Comparison of ENCODE assay signal across 24 cellular contexts in genomic region chr16:79167893-79168292, GRCh38.
DNase-seq lines count a peak whose midpoint lies in the region; ATAC-seq, FAIRE-seq and TF ChIP-seq lines count a peak whose summit lies in the region.
"Had no signal": no experiment of that assay in that cellular context is flagged by ENCODE, and none has a peak within 500 bp of the region (broad histone marks: within the 10 kb centered on the region; RNA-seq: fewer than 3 reads in every experiment).

No MANE protein-coding gene starts in this region.

- ATAC-seq in SK-N-SH treated with all-trans-retinoic acid at 6 μM for 48 hours (no peak), DND-41 (ENCODE audit: insufficient read depth, low read depth) (no peak), K562 (no peak), HG03159 (IDR thresholded peaks at IDR 0.05; ENCODE audit: unreplicated experiment) (no peak)
- ATAC-seq: CD8-positive, alpha-beta T cell; GM12878 had no signal

- H3K4me2 ChIP-seq in SK-N-SH, result no peak overlapping the region
- no peak overlapping the region for H3K4me2 ChIP-seq in DND-41 (ENCODE audit: insufficient read depth, low read length)
- no peak overlapping the region for H3K4me2 ChIP-seq in K562 (ENCODE audit: insufficient read depth, low read length)

- TF ChIP-seq EP300 in SK-N-SH (IDR thresholded peaks at IDR 0.05; ENCODE audit: borderline replicate concordance in 1 of 2, low read depth in 1 of 2, low read length in 1 of 2) (no peak), K562 (IDR thresholded peaks at IDR 0.05; ENCODE audit: low read length) (no peak)

- TF ChIP-seq CTCF in SK-N-SH (IDR thresholded peaks at IDR 0.05) (no peak), DND-41 (IDR thresholded peaks at IDR 0.05; ENCODE audit: borderline replicate concordance, extremely low read depth, low read length, poor library complexity, severe bottlenecking) (no peak), K562 (IDR thresholded peaks at IDR 0.05 in 2 of 3, conservative IDR thresholded peaks at IDR 0.05 in 1 of 3; ENCODE audit: insufficient read depth in 2 of 3, low read depth in 1 of 3, low read length in 3 of 3) (no peak)

- DNase-seq in SK-N-SH (no peak), DND-41 (no peak), K562 (ENCODE audit: extremely low read depth in 1 of 4, low spot score in 3 of 4) (no peak), cardiac septum (ENCODE audit: low spot score) (no peak), cerebellar cortex (ENCODE audit: low spot score) (no peak)
- DNase-seq: AML-193; BE2C; Caco-2; CD4-positive, CD25-positive, alpha-beta regulatory T cell; CD8-positive, alpha-beta T cell; DMS153; EL; GDM1; GOT3; H7; HCEC 1CT had no signal

- FAIRE-seq in K562 (lab: Jason Lieb, UNC), result no peak
- FAIRE-seq: A204.1, GM12878, GM18507 had no signal

- H3K27me3 ChIP-seq in SK-N-SH (ENCODE audit: insufficient read depth), result no peaks in the 10 kb centered on the region
- H3K27me3 ChIP-seq in DND-41 (ENCODE audit: insufficient read depth, low read length, poor library complexity), result no peaks in the 10 kb centered on the region
- H3K27me3 ChIP-seq in K562 (ENCODE audit: control insufficient read depth in 2 of 2, insufficient read depth in 2 of 2, low read length in 2 of 2), result peaks cover 5 to 13% of the 10 kb centered on the region in 2 experiments; a peak in 3 of 5 replicates
- H3K27me3 ChIP-seq in iPS-20b (ENCODE audit: insufficient read depth, low read length), result no peaks in the 10 kb centered on the region
- H3K27me3 ChIP-seq: BE2C had no signal

- no peaks in the 10 kb centered on the region for H3F3A ChIP-seq in SK-N-SH (replicated peaks; ENCODE audit: insufficient read depth)

- intact Hi-C loops in K562 (cut with micrococcal nuclease), result no loop called here
- intact Hi-C loops in cardiac septum (cut with DNase I), result no loop called here

- H3K9me3 ChIP-seq in SK-N-SH (0 out of 2 replicates have a peak, but pooled peaks cover 5% of the 10 kb centered on the region), DND-41 (ENCODE audit: insufficient read depth, low read length, severe bottlenecking) (peaks cover 3% of the 10 kb centered on the region), K562 (replicated peaks; ENCODE audit: control insufficient read depth, insufficient read depth, low read depth, low read length) (no peaks in the 10 kb centered on the region), iPS-20b (ENCODE audit: insufficient read depth, low read depth, low read length) (peaks cover 9% of the 10 kb centered on the region)

- H3K27ac ChIP-seq in SK-N-SH (ENCODE audit: low read depth in 2 of 2, low read length in 1 of 2) (no peak overlapping the region), DND-41 (ENCODE audit: low read length) (peak overlapping the region; percentile 88), K562 (ENCODE audit: extremely low read depth, low read depth, low read length) (no peak overlapping the region), iPS-20b (ENCODE audit: low read length) (no peak overlapping the region)
- H3K27ac ChIP-seq: 22Rv1, C4-2B had no signal

- in situ Hi-C loops in K562 (cut with MboI), result no loop called here

- H3K4me3 ChIP-seq in SK-N-SH (ENCODE audit: low read depth in 2 of 2, low read length in 1 of 2), result no peak overlapping the region
- no peak overlapping the region for H3K4me3 ChIP-seq in DND-41 (ENCODE audit: low read depth in 1 of 2, low read length in 2 of 2)
- no peak overlapping the region for H3K4me3 ChIP-seq in K562
- H3K4me3 ChIP-seq in iPS-20b (ENCODE audit: low read length), result peak overlapping the region; percentile 29; the same call in 1 of the 2 replicates
- H3K4me3 ChIP-seq: GM12878 had no signal

- H4K20me1 ChIP-seq in SK-N-SH (ENCODE audit: insufficient read depth), result no peaks in the 10 kb centered on the region
- H4K20me1 ChIP-seq in DND-41 (ENCODE audit: insufficient read depth, low read length), result no peaks in the 10 kb centered on the region
- H4K20me1 ChIP-seq in K562 (replicated peaks; ENCODE audit: control insufficient read depth, insufficient read depth, low read length), result no peaks in the 10 kb centered on the region

- H2AFZ ChIP-seq in SK-N-SH (ENCODE audit: low read depth), result no peak overlapping the region
- H2AFZ ChIP-seq in DND-41 (ENCODE audit: low read depth, low read length), result no peak overlapping the region
- no peak overlapping the region for H2AFZ ChIP-seq in K562 (ENCODE audit: low read depth, low read length)

- POLR2A ChIA-PET in SK-N-SH (lab: Yijun Ruan, JAX), result no interaction called here
- POLR2A ChIA-PET in K562 (lab: Yijun Ruan, JAX), result no interaction called here

- TF ChIP-seq POLR2A in K562 (conservative IDR thresholded peaks at IDR 0.05), result no peak

- no peak for TF ChIP-seq RAD21 in SK-N-SH (IDR thresholded peaks at IDR 0.05; ENCODE audit: low read length)
- TF ChIP-seq RAD21 in K562 (CRISPR knock-in tag; conservative IDR thresholded peaks at IDR 0.05 in 1 of 2, IDR thresholded peaks at IDR 0.05 in 1 of 2), result no peak

- H3K9ac ChIP-seq in SK-N-SH (no peak overlapping the region), DND-41 (ENCODE audit: low read depth, low read length) (no peak overlapping the region), K562 (ENCODE audit: insufficient read depth in 1 of 2, low read depth in 2 of 2, low read length in 2 of 2) (no peak overlapping the region), iPS-20b (ENCODE audit: low read depth, low read length) (no peak overlapping the region)

- 45% methylated on average over 2 of the region's 2 CpGs for WGBS in SK-N-SH (ENCODE audit: low lambda C conversion rate)
- WGBS in K562 (ENCODE audit: insufficient coverage, low coverage, missing lambda C conversion rate), result 5% methylated on average over 2 of the region's 2 CpGs

- no peaks in the 10 kb centered on the region for H3K79me2 ChIP-seq in SK-N-SH (ENCODE audit: insufficient read depth)
- no peaks in the 10 kb centered on the region for H3K79me2 ChIP-seq in DND-41 (ENCODE audit: insufficient read depth, low read length)
- H3K79me2 ChIP-seq in K562 (ENCODE audit: control insufficient read depth, insufficient read depth, low read length), result no peaks in the 10 kb centered on the region

- no peaks in the 10 kb centered on the region for H3K9me2 ChIP-seq in SK-N-SH

- CTCF ChIA-PET in SK-N-SH (lab: Yijun Ruan, JAX) (interaction anchor here (0.7 kb wide), 1 partner anchor 1318 kb away, joined by 3 read pairs; no protein-coding TSS in a partner anchor), K562 (lab: Yijun Ruan, JAX; ENCODE audit: low intra/inter-chr PET ratio) (no interaction called here)

- peaks cover 0 to 10% of the 10 kb centered on the region in 2 experiments; a peak in 2 of 4 replicates for H3K4me1 ChIP-seq in SK-N-SH (ENCODE audit: control insufficient read depth in 1 of 2, insufficient read depth in 2 of 2, low read depth in 1 of 2, low read length in 1 of 2)
- peaks cover 52% of the 10 kb centered on the region for H3K4me1 ChIP-seq in DND-41 (ENCODE audit: insufficient read depth, low read length)
- no peaks in the 10 kb centered on the region for H3K4me1 ChIP-seq in K562 (replicated peaks in 1 of 2; ENCODE audit: control insufficient read depth in 2 of 2, insufficient read depth in 2 of 2, low read length in 2 of 2)
- H3K4me1 ChIP-seq in iPS-20b (ENCODE audit: insufficient read depth, low read length), result peaks cover 22% of the 10 kb centered on the region
- H3K4me1 ChIP-seq: BE2C had no signal

- BruUV-seq in K562 (replicated peaks; lab: Mats Ljungman, UMichigan), result no TSS peak

- H3K9me1 ChIP-seq in K562 (ENCODE audit: control insufficient read depth, insufficient read depth, low read length), result no peaks in the 10 kb centered on the region

- no peaks in the 10 kb centered on the region for H3K36me3 ChIP-seq in SK-N-SH (replicated peaks in 1 of 2; ENCODE audit: control insufficient read depth in 1 of 2, insufficient read depth in 2 of 2, low read length in 1 of 2)
- H3K36me3 ChIP-seq in DND-41 (ENCODE audit: insufficient read depth, low read length), result no peaks in the 10 kb centered on the region
- no peaks in the 10 kb centered on the region for H3K36me3 ChIP-seq in K562 (ENCODE audit: control insufficient read depth, insufficient read depth, low read length)
- no peaks in the 10 kb centered on the region for H3K36me3 ChIP-seq in iPS-20b (ENCODE audit: insufficient read depth, low read depth, low read length)
- H3K36me3 ChIP-seq: BE2C had no signal

TF ChIP-seq in SK-N-SH treated with all-trans-retinoic acid at 6 μM for 48 hours, 23 proteins besides CTCF, POLR2A, EP300 and RAD21:
- peak; percentile 95 for TF ChIP-seq ZNF8 (CRISPR knock-in tag; IDR thresholded peaks at IDR 0.05)
- no peak for TF ChIP-seq ZC3H10 (CRISPR knock-in tag; IDR thresholded peaks at IDR 0.05)

TF ChIP-seq in SK-N-SH, 30 proteins besides CTCF, POLR2A, EP300 and RAD21 (continues in another document):
- TF ChIP-seq MAX (IDR thresholded peaks at IDR 0.05; ENCODE audit: low read depth) (no peak), YY1 (IDR thresholded peaks at IDR 0.05; ENCODE audit: low read depth) (no peak), FOSL2 (IDR thresholded peaks at IDR 0.05; ENCODE audit: borderline replicate concordance, low read depth) (no peak)

TF ChIP-seq in K562, 482 proteins besides CTCF, POLR2A, EP300 and RAD21:
- no peak for TF ChIP-seq HMG20A (CRISPR knock-in tag; conservative IDR thresholded peaks at IDR 0.05)
- peak; percentile 78 for TF ChIP-seq RBM25 (IDR thresholded peaks at IDR 0.05; ENCODE audit: low read depth, low read length, severe bottlenecking)
- no peak for TF ChIP-seq ZNF75A (CRISPR knock-in tag; IDR thresholded peaks at IDR 0.05)
- TF ChIP-seq ZNF146 (CRISPR knock-in tag; IDR thresholded peaks at IDR 0.05; ENCODE audit: unreplicated experiment), result peak; percentile 92
